In genomic region chr12:9115731-9116689, GRCh38 we compare ENCODE assay signal across 10 cellular contexts. TPM values are rescaled to one million over a fixed set of nuclear protein-coding genes. Genes with fewer than 3 reads are reported as not detected.
DNase-seq lines count a peak whose midpoint lies in the region; ATAC-seq and TF ChIP-seq lines count a peak whose summit lies in the region.
"Had no signal": no experiment of that assay in that cellular context is flagged by ENCODE, and none has a peak within 500 bp of the region (broad histone marks: within the 10 kb centered on the region; RNA-seq: fewer than 3 reads in every experiment).

Gene A2M (minus strand): TSS chr12:9115919. CDS start chr12:9115849, 70 bp downstream.

- no peaks in the 10 kb centered on the region for H3K4me1 Mint-ChIP-seq in osteocyte (ENCODE audit: unreplicated experiment)

- no peak within 1 kb of the TSS for H3K56ac ChIP-seq in mesendoderm (ENCODE audit: low read length)

- no peak within 1 kb of the TSS for H3K9ac ChIP-seq in mesendoderm (ENCODE audit: low read length)

- H3K27me3 ChIP-seq in BJ (ENCODE audit: control insufficient read depth, insufficient read depth, low read length) (no peaks in the 10 kb centered on the region), prostate gland (replicated peaks; ENCODE audit: insufficient read depth) (no peaks in the 10 kb centered on the region), mesendoderm (ENCODE audit: insufficient read depth, low read length, poor library complexity) (no peaks in the 10 kb centered on the region)

- intact Hi-C loops in left ventricle myocardium superior (cut with micrococcal nuclease): no loop called here
- intact Hi-C loops in prostate gland (cut with DNase I): no loop called here

- no peaks in the 10 kb centered on the region for H3K79me1 ChIP-seq in mesendoderm (ENCODE audit: low read length)

- H3K4me1 ChIP-seq in prostate gland (replicated peaks) (no peaks in the 10 kb centered on the region), mesendoderm (ENCODE audit: control insufficient read depth, low read depth, low read length) (no peaks in the 10 kb centered on the region)

- 53% methylated on average over 10 of the region's 10 CpGs for WGBS in prostate gland
- no CpG with 5 or more reads among the region's 10 CpGs for WGBS in mesendoderm (ENCODE audit: extremely low coverage, insufficient coverage, low lambda C conversion rate)

- no peak within 1 kb of the TSS for H2BK15ac ChIP-seq in mesendoderm (replicated peaks; ENCODE audit: low read depth)

- H4K8ac ChIP-seq in mesendoderm (ENCODE audit: low read depth, low read length): no peak within 1 kb of the TSS

- H3K9me3 Mint-ChIP-seq in osteocyte (ENCODE audit: unreplicated experiment): no peaks in the 10 kb centered on the region

- CTCF ChIA-PET in BJ (lab: Yijun Ruan, JAX): no interaction called here

- no peak within 1 kb of the TSS for H3K4ac ChIP-seq in mesendoderm (ENCODE audit: low read depth, low read length)

- no peak within 1 kb of the TSS for H2BK5ac ChIP-seq in mesendoderm (ENCODE audit: low read length)

- H3K27ac ChIP-seq in prostate gland (peak within 1 kb of the TSS; percentile 36 to 50), mesendoderm (ENCODE audit: low read depth, low read length) (no peak within 1 kb of the TSS)

- no peaks in the 10 kb centered on the region for H3K9me3 ChIP-seq in prostate gland

- H3K27ac Mint-ChIP-seq in osteocyte (ENCODE audit: unreplicated experiment): no peak within 1 kb of the TSS

- TF ChIP-seq CTCF in BJ (IDR thresholded peaks at IDR 0.05; ENCODE audit: insufficient read depth, low read depth, low read length) (no peak), prostate gland (IDR thresholded peaks at IDR 0.05) (no peak), osteocyte (IDR thresholded peaks at IDR 0.05) (no peak)

- DNase-seq in BJ (ENCODE audit: low read depth) (no peak), astrocyte of the hippocampus (ENCODE audit: low read depth, low spot score) (peak; percentile 5), left ventricle myocardium superior (no peak), prostate gland (ENCODE audit: low spot score) (no peak), retina (no peak), mesendoderm (no peak), osteocyte (ENCODE audit: extremely low spot score, unreplicated experiment) (no peak)
- DNase-seq: amniotic stem cell had no signal

- no peak within 1 kb of the TSS for H3K4me3 Mint-ChIP-seq in osteocyte (ENCODE audit: unreplicated experiment)
- H3K4me3 Mint-ChIP-seq: IgD-negative memory B cell had no signal

- no peak within 1 kb of the TSS for H3K4me2 ChIP-seq in mesendoderm (ENCODE audit: low read length)

- ATAC-seq in left ventricle myocardium superior: peak; percentile 92
- ATAC-seq in GM21717 (IDR thresholded peaks at IDR 0.05; ENCODE audit: unreplicated experiment): no peak

- H3K18ac ChIP-seq in mesendoderm (ENCODE audit: low read length): no peak within 1 kb of the TSS

- H4K5ac ChIP-seq in mesendoderm (ENCODE audit: low read length): no peak within 1 kb of the TSS

- POLR2A ChIA-PET in BJ (lab: Charles Lee): no interaction called here

- peak within 1 kb of the TSS; percentile 11 for H3K4me3 ChIP-seq in BJ (ENCODE audit: low read depth, low read length)
- H3K4me3 ChIP-seq in prostate gland: peak within 1 kb of the TSS; percentile 13 to 15
- H3K4me3 ChIP-seq in mesendoderm (ENCODE audit: low read length): no peak within 1 kb of the TSS

- H3K23ac ChIP-seq in mesendoderm (ENCODE audit: low read length): no peak within 1 kb of the TSS

- no peak within 1 kb of the TSS for H2AK5ac ChIP-seq in mesendoderm (ENCODE audit: low read length)

- no peak for TF ChIP-seq POLR2A in prostate gland (IDR thresholded peaks at IDR 0.05)

- no peaks in the 10 kb centered on the region for H3K79me2 ChIP-seq in mesendoderm (ENCODE audit: control insufficient read depth, insufficient read depth, low read length)

- H3K27me3 Mint-ChIP-seq in osteocyte (ENCODE audit: unreplicated experiment): peaks cover 6% of the 10 kb centered on the region

- H3K36me3 ChIP-seq in BJ (ENCODE audit: control insufficient read depth, insufficient read depth, low read length) (no peaks in the 10 kb centered on the region), prostate gland (no peaks in the 10 kb centered on the region), mesendoderm (ENCODE audit: control insufficient read depth, insufficient read depth, low read length) (no peaks in the 10 kb centered on the region)

- no peak within 1 kb of the TSS for H2BK120ac ChIP-seq in mesendoderm (ENCODE audit: low read depth, low read length)

- no peaks in the 10 kb centered on the region for H3K36me3 Mint-ChIP-seq in osteocyte (ENCODE audit: unreplicated experiment)

RNA-seq across cellular contexts. Expression of gene A2M, which starts in this region (rescaled TPM):
- polyA plus RNA-seq in BJ (2011; rRNA removed): 171 and 198 TPM in 2 replicates
- 21.6 and 32.0 TPM in 2 replicates for polyA minus RNA-seq in BJ (2011; rRNA and poly(A)+ RNA removed)
- total RNA-seq in left ventricle myocardium superior (569 TPM), prostate gland (100 to 1,000 TPM in 1 of 2 donors, 10 to 100 TPM in 1; 82.6 to 286 TPM), osteocyte (0.76 and 1.2 TPM in 2 replicates)
- not detected for polyA plus RNA-seq in mesendoderm (2013, experiment 1 of 2)
- polyA plus RNA-seq in mesendoderm (2013, experiment 2 of 2): not detected
- polyA plus RNA-seq: IgD-negative memory B cell had no signal

Comparison
In these comparisons a context has a peak if more than half of its experiments do, and no peak if none do; other contexts are left out.
1. RNA of gene A2M (total RNA-seq): 569 TPM in left ventricle myocardium superior (single experiment) and 82.6 to 286 TPM in prostate gland; 0.76 to 1.2 TPM in osteocyte; every median in the first group is over 10 times any median in the second.